Comparison of ENCODE assay signal across 3 cellular contexts in the genomic region with DNA sequence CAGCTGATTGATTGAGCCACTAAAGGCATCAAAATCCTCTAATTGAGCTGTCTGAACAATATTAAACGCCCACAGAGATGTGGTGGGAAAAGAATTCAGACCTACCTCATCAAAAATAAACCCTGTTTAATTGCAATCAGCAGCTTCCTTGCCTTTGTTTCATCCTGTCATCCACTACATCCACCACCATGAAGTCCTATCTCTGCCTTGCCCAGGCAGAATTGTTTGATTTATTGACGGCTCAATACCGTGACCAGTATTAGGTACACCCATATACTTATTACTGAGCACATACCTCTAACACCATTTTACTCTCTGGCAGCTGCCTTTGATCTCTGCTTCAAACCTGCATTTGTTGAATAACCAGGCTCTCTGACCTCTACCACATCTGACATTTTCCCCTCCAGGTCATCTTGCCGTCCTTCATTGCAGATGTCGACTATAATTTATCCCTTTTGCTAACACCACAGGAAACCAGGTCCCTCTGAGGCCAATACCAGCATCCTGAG.
TF ChIP-seq lines count a peak whose summit lies in the region.

No MANE protein-coding gene starts in this region.

TF ChIP-seq in GM23338, 12 proteins besides CTCF, POLR2A, EP300 and RAD21 (continued from another document and continues in another):
- no peak for TF ChIP-seq ZNF462 (CRISPR knock-in tag; IDR thresholded peaks at IDR 0.05)
- TF ChIP-seq ZNF331 (CRISPR knock-in tag; IDR thresholded peaks at IDR 0.05; ENCODE audit: low read depth) = no peak
- TF ChIP-seq STAT1 (IDR thresholded peaks at IDR 0.05; ENCODE audit: unreplicated experiment) = no peak

TF ChIP-seq in endothelial cell of umbilical vein, 7 proteins besides CTCF, POLR2A, EP300 and RAD21 (continued from another document):
- TF ChIP-seq POLR2AphosphoS5 (IDR thresholded peaks at IDR 0.05; ENCODE audit: insufficient read depth, low read depth, low read length) = no peak
- TF ChIP-seq JUN (IDR thresholded peaks at IDR 0.05; ENCODE audit: borderline replicate concordance, insufficient read depth, insufficient read length, low read depth) = no peak
- TF ChIP-seq, protein P1, sequence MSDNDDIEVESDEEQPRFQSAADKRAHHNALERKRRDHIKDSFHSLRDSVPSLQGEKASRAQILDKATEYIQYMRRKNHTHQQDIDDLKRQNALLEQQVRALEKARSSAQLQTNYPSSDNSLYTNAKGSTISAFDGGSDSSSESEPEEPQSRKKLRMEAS (IDR thresholded peaks at IDR 0.05; ENCODE audit: insufficient read depth, insufficient read length) = no peak
- TF ChIP-seq GATA2 (IDR thresholded peaks at IDR 0.05; ENCODE audit: insufficient read depth, insufficient read length, low read depth, low read length) = no peak

TF ChIP-seq in SK-N-SH, 30 proteins besides CTCF, POLR2A, EP300 and RAD21 (continued from another document):
- TF ChIP-seq REST (IDR thresholded peaks at IDR 0.05; ENCODE audit: low read depth, low read length) = no peak
- no peak for TF ChIP-seq FOSL2 (IDR thresholded peaks at IDR 0.05; ENCODE audit: borderline replicate concordance, low read depth)
- TF ChIP-seq MXI1 (IDR thresholded peaks at IDR 0.05; ENCODE audit: low read depth, low read length) = no peak
- TF ChIP-seq FOXJ3 (CRISPR knock-in tag; IDR thresholded peaks at IDR 0.05) = no peak
- TF ChIP-seq NRF1 (IDR thresholded peaks at IDR 0.05; ENCODE audit: low read depth, low read length) = no peak
- TF ChIP-seq ZBTB33 (IDR thresholded peaks at IDR 0.05; ENCODE audit: borderline replicate concordance, low read depth) = no peak
- no peak for TF ChIP-seq JUND (IDR thresholded peaks at IDR 0.05)
- TF ChIP-seq RFX5 (IDR thresholded peaks at IDR 0.05; ENCODE audit: low read length) = no peak
- no peak for TF ChIP-seq GABPA (IDR thresholded peaks at IDR 0.05; ENCODE audit: low read depth)
- no peak for TF ChIP-seq RCOR1 (IDR thresholded peaks at IDR 0.05; ENCODE audit: low read length)
- no peak for TF ChIP-seq MEF2A (IDR thresholded peaks at IDR 0.05; ENCODE audit: borderline replicate concordance, low read depth)
- TF ChIP-seq TAF1 (IDR thresholded peaks at IDR 0.05; ENCODE audit: borderline replicate concordance, low read depth, low read length) = no peak
